ENCODE assay signal across 1 cellular context in the genomic region with DNA sequence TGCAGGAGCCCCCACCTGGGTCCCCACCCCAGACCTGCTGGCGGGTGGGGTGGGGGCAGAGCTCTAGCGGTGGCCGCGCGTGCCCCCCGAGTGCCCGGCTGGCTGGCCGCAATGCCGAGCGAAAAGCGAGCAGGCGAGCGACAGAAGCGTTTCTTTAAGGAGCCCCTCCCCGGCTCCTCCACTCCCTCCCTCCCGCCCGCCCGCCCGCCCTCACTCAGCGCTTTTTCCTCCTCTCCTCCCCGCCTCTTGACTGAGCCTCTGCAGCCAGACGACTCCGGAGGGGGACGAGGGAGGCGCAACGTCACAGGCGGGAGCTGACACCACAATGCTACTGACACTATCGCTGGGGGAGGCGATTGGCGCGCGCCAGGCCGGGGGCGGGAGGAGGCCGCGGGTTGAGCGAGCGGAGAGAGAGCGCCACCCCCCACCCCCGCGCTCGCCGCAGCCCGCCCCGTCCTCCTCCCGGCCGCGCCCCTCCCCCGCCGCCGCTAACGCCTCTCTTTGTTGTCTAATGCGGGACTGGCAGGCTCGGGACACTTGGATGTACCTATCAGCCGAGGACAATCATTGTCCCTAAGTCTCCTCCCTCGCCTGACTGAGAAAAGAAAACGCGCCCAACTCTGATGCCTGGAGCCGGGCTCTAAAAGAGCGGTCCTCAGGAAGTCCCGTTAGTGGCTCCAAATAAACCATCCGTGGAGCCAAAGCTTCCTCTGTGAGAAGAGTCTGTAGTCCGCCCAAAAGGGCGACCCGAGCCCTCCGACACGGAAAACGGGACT.
TF ChIP-seq lines count a peak whose summit lies in the region.

Gene MEX3B (minus strand): TSS at position 127 of the 776 bp plus-strand sequence. CDS start 313 bp downstream, outside the sequence.

TF ChIP-seq in HepG2, 621 proteins besides CTCF, POLR2A, EP300 and RAD21 (continued from another document and continues in another):
- TF ChIP-seq, protein P1, sequence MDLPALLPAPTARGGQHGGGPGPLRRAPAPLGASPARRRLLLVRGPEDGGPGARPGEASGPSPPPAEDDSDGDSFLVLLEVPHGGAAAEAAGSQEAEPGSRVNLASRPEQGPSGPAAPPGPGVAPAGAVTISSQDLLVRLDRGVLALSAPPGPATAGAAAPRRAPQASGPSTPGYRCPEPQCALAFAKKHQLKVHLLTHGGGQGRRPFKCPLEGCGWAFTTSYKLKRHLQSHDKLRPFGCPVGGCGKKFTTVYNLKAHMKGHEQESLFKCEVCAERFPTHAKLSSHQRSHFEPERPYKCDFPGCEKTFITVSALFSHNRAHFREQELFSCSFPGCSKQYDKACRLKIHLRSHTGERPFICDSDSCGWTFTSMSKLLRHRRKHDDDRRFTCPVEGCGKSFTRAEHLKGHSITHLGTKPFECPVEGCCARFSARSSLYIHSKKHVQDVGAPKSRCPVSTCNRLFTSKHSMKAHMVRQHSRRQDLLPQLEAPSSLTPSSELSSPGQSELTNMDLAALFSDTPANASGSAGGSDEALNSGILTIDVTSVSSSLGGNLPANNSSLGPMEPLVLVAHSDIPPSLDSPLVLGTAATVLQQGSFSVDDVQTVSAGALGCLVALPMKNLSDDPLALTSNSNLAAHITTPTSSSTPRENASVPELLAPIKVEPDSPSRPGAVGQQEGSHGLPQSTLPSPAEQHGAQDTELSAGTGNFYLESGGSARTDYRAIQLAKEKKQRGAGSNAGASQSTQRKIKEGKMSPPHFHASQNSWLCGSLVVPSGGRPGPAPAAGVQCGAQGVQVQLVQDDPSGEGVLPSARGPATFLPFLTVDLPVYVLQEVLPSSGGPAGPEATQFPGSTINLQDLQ (CRISPR knock-in tag; IDR thresholded peaks at IDR 0.05): no peak
- no peak for TF ChIP-seq ZNF318 (CRISPR knock-in tag; IDR thresholded peaks at IDR 0.05)
- no peak for TF ChIP-seq AGO2 (optimal IDR thresholded peaks at IDR 0.05; ENCODE audit: low read depth, low read length)
- no peak for TF ChIP-seq RBM22 (optimal IDR thresholded peaks at IDR 0.05; ENCODE audit: low read length)
- TF ChIP-seq ERF (CRISPR knock-in tag; IDR thresholded peaks at IDR 0.05): no peak
- TF ChIP-seq RFX3 (CRISPR knock-in tag; IDR thresholded peaks at IDR 0.05): no peak
- TF ChIP-seq SP1 (IDR thresholded peaks at IDR 0.05): no peak
- TF ChIP-seq SP1 (CRISPR knock-in tag; IDR thresholded peaks at IDR 0.05): peak; percentile 18; the same call in 1 of the 2 replicates
- peak; percentile 41; the same call in 1 of the 2 replicates for TF ChIP-seq SIN3A (IDR thresholded peaks at IDR 0.05; ENCODE audit: borderline replicate concordance, low read depth, low read length)
- no peak for TF ChIP-seq CEBPZ (IDR thresholded peaks at IDR 0.05; ENCODE audit: low read length)
- no peak for TF ChIP-seq ZNF12 (CRISPR knock-in tag; IDR thresholded peaks at IDR 0.05)
- no peak for TF ChIP-seq ZNF567 (CRISPR knock-in tag; IDR thresholded peaks at IDR 0.05; ENCODE audit: borderline replicate concordance)
- TF ChIP-seq, protein P2, sequence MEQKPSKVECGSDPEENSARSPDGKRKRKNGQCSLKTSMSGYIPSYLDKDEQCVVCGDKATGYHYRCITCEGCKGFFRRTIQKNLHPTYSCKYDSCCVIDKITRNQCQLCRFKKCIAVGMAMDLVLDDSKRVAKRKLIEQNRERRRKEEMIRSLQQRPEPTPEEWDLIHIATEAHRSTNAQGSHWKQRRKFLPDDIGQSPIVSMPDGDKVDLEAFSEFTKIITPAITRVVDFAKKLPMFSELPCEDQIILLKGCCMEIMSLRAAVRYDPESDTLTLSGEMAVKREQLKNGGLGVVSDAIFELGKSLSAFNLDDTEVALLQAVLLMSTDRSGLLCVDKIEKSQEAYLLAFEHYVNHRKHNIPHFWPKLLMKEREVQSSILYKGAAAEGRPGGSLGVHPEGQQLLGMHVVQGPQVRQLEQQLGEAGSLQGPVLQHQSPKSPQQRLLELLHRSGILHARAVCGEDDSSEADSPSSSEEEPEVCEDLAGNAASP (CRISPR knock-in tag; IDR thresholded peaks at IDR 0.05; ENCODE audit: borderline replicate concordance): no peak
- TF ChIP-seq MEIS1 (CRISPR knock-in tag; IDR thresholded peaks at IDR 0.05; ENCODE audit: borderline replicate concordance): no peak
- TF ChIP-seq HOXA9 (CRISPR knock-in tag; IDR thresholded peaks at IDR 0.05; ENCODE audit: borderline replicate concordance): no peak
- TF ChIP-seq TARDBP (CRISPR knock-in tag; IDR thresholded peaks at IDR 0.05): no peak
- TF ChIP-seq MZF1 (CRISPR knock-in tag; IDR thresholded peaks at IDR 0.05; ENCODE audit: borderline replicate concordance): no peak
- TF ChIP-seq TP53 (CRISPR knock-in tag; conservative IDR thresholded peaks at IDR 0.05): no peak
- no peak for TF ChIP-seq BRF2 (CRISPR knock-in tag; IDR thresholded peaks at IDR 0.05)
- TF ChIP-seq, protein P3, sequence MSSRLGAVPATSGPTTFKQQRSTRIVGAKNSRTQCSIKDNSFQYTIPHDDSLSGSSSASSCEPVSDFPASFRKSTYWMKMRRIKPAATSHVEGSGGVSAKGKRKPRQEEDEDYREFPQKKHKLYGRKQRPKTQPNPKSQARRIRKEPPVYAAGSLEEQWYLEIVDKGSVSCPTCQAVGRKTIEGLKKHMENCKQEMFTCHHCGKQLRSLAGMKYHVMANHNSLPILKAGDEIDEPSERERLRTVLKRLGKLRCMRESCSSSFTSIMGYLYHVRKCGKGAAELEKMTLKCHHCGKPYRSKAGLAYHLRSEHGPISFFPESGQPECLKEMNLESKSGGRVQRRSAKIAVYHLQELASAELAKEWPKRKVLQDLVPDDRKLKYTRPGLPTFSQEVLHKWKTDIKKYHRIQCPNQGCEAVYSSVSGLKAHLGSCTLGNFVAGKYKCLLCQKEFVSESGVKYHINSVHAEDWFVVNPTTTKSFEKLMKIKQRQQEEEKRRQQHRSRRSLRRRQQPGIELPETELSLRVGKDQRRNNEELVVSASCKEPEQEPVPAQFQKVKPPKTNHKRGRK (CRISPR knock-in tag; IDR thresholded peaks at IDR 0.05): no peak
- TF ChIP-seq CREB1 (IDR thresholded peaks at IDR 0.05): no peak
- peak; percentile 47; the same call in 1 of the 2 replicates for TF ChIP-seq CREB1 (CRISPR knock-in tag; IDR thresholded peaks at IDR 0.05)
- no peak for TF ChIP-seq ZNF562 (CRISPR knock-in tag; IDR thresholded peaks at IDR 0.05; ENCODE audit: borderline replicate concordance)
- no peak for TF ChIP-seq ZNF589 (CRISPR knock-in tag; conservative IDR thresholded peaks at IDR 0.05)
- no peak for TF ChIP-seq DMTF1 (CRISPR knock-in tag; IDR thresholded peaks at IDR 0.05)
